ENCODE assay signal across 27 cellular contexts in the genomic region with DNA sequence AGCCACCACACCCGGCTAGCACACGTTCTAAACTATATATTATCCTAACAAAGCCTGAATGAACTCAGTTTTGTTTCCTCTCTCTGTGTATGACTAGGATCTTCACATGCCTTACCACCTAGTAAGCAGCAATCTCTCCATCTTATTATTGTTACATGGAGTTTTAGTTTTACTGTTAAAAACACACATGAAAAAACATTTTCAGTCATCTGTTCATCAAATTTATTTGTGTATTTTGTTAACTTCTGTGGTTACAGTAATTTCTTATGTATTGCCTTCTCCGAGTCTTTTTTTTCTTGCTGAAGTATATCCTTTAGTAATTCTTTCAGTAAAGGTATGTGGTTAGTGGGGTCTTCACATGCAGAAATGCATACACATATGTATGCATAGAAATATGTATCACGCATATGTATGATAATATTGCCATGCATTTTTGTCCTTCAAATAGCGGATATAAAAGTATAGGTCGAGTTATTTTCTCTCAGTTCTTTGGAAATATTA. TPM values are rescaled to one million over a fixed set of nuclear protein-coding genes. Genes with fewer than 3 reads are reported as not detected.
A peak's percentile ranks its signal among the peaks of the same experiment; 100 is the strongest.
DNase-seq lines count a peak whose midpoint lies in the region; ATAC-seq and TF ChIP-seq lines count a peak whose summit lies in the region.
"Had no signal": no experiment of that assay in that cellular context is flagged by ENCODE, and none has a peak within 500 bp of the region (broad histone marks: within the 10 kb centered on the region; RNA-seq: fewer than 3 reads in every experiment).

No MANE protein-coding gene starts in this region.

- H3F3A ChIP-seq in GM23248 (ENCODE audit: insufficient read depth): peaks cover 32% of the 10 kb centered on the region

- H3K27ac ChIP-seq in BLaER1 treated with 17β-estradiol and CSF1 and Interleukin-3, amounts not matched to agents 10 nM and 100 nM: no peak overlapping the region
- H3K27ac ChIP-seq in GM23248 (no peak overlapping the region), lower lobe of right lung (no peak overlapping the region)
- H3K27ac ChIP-seq: cardiac muscle cell, HL-60, neutrophil, RWPE1, stomach, tibial artery had no signal

- H3K4me1 ChIP-seq in BLaER1 treated with 17β-estradiol and CSF1 and Interleukin-3, amounts not matched to agents 10 nM and 100 nM: peaks cover 25 to 38% (median 32%) of the 10 kb centered on the region in 10 experiments
- H3K4me1 ChIP-seq in GM23248 (ENCODE audit: insufficient read depth) (peaks cover 30% of the 10 kb centered on the region), lower lobe of right lung (peaks cover 12% of the 10 kb centered on the region)

- intact Hi-C loops in activated T-helper 2 cell treated with anti-CD3 and anti-CD28 coated beads, Interferon-gamma antibody, Interleukin-2, Interleukin-4, amounts not matched to agents 10 μg/mL and 5 μg/mL and 100 μg/mL, durations not matched to agents 14 hours and 24 hours and 36 hours (cut with micrococcal nuclease): loop anchor here (5.0 kb wide), 2 partner anchors 118 to 658 kb away; a partner anchor contains a TSS
- intact Hi-C loops in lower lobe of right lung (cut with DNase I): no loop called here

- no peaks in the 10 kb centered on the region for H3K9me3 Mint-ChIP-seq in activated T-helper 2 cell treated with anti-CD3 and anti-CD28 coated beads, Interferon-gamma antibody, Interleukin-2, Interleukin-4, amounts not matched to agents 10 μg/mL and 5 μg/mL and 100 μg/mL, durations not matched to agents 14 hours and 24 hours and 36 hours
- H3K9me3 Mint-ChIP-seq in natural killer cell treated with Interleukin-12 subunit alpha and Interleukin-12 subunit beta and Interleukin-15 and Interleukin-18, amount 100 ng/mL, for 72 hours: no peaks in the 10 kb centered on the region
- H3K9me3 Mint-ChIP-seq: activated CD4-positive, alpha-beta memory T cell treated with anti-CD3 and anti-CD28 coated beads, Interleukin-2, amount 10 ng/mL, durations not matched to agents 7 days and 5 days; T-helper 2 cell treated with Interferon-gamma antibody and Interleukin-4, amounts not matched to agents 5 μg/mL and 100 μg/mL, for 36 hours had no signal

- no peak for ATAC-seq in natural killer cell treated with Interleukin-12 subunit alpha and Interleukin-12 subunit beta and Interleukin-15 and Interleukin-18, amount 100 ng/mL, for 72 hours
- no peak for ATAC-seq in lower lobe of right lung
- ATAC-seq: mucosa of descending colon had no signal

- in situ Hi-C loops in GM23248 (cut with MboI): no loop called here

- H3K36me3 ChIP-seq in BLaER1 treated with 17β-estradiol and CSF1 and Interleukin-3, amounts not matched to agents 10 nM and 100 nM: peaks cover 0 to 4% (median 0%) of the 10 kb centered on the region in 11 experiments; a peak in 2 of 22 replicates
- H3K36me3 ChIP-seq in GM23248 (ENCODE audit: low read depth): no peaks in the 10 kb centered on the region
- peaks cover under 1% of the 10 kb centered on the region for H3K36me3 ChIP-seq in lower lobe of right lung
- H3K36me3 ChIP-seq: cardiac muscle cell, prostate gland, tibial artery had no signal

- DNase-seq in GM23248 (peak; percentile 51), lower lobe of right lung (no peak), A172 (ENCODE audit: low spot score) (no peak), NCI-H524 (lab: John Stamatoyannopoulos, UW) (no peak)
- no peak for DNase-seq in activated T-helper 2 cell treated with anti-CD3 and anti-CD28 coated beads, Interferon-gamma antibody, Interleukin-2, Interleukin-4, amounts not matched to agents 10 μg/mL and 5 μg/mL and 100 μg/mL, durations not matched to agents 14 hours and 24 hours and 36 hours (ENCODE audit: low spot score)
- no peak for DNase-seq in natural killer cell treated with Interleukin-12 subunit alpha and Interleukin-12 subunit beta and Interleukin-15 and Interleukin-18, amount 100 ng/mL, for 72 hours (ENCODE audit: low spot score)
- DNase-seq: activated CD4-positive, alpha-beta memory T cell treated with anti-CD3 and anti-CD28 coated beads, Interleukin-2, amount 10 ng/mL, durations not matched to agents 7 days and 5 days; activated naive CD4-positive, alpha-beta T cell; activated T-cell treated with anti-CD3 and anti-CD28 coated beads for 4 hours; amygdala; cortex of kidney; DMS79; H7; NCI-H1048; NCI-H187; NCI-H748 treated with DMSO at 0.1 percent for 48 hours; stimulated activated CD4-positive, alpha-beta T cell treated with anti-CD3 and anti-CD28 coated beads, Interleukin-15, amount 100 ng/mL, for 24 hours; stomach; tibial artery had no signal

- no peak overlapping the region for H3K27ac Mint-ChIP-seq in activated T-helper 2 cell treated with anti-CD3 and anti-CD28 coated beads, Interferon-gamma antibody, Interleukin-2, Interleukin-4, amounts not matched to agents 10 μg/mL and 5 μg/mL and 100 μg/mL, durations not matched to agents 14 hours and 24 hours and 36 hours
- H3K27ac Mint-ChIP-seq in natural killer cell treated with Interleukin-12 subunit alpha and Interleukin-12 subunit beta and Interleukin-15 and Interleukin-18, amount 100 ng/mL, for 72 hours: peak overlapping the region in 1 of 2 donors; percentile 90
- H3K27ac Mint-ChIP-seq: activated CD4-positive, alpha-beta memory T cell treated with anti-CD3 and anti-CD28 coated beads, Interleukin-2, amount 10 ng/mL, durations not matched to agents 7 days and 5 days; T-helper 2 cell treated with Interferon-gamma antibody and Interleukin-4, amounts not matched to agents 5 μg/mL and 100 μg/mL, for 36 hours had no signal

- H3K9ac ChIP-seq in BLaER1 treated with 17β-estradiol and CSF1 and Interleukin-3, amounts not matched to agents 10 nM and 100 nM: peak overlapping the region in 1 of 11 experiments; percentile 43; a peak in 2 of 22 replicates
- no peak overlapping the region for H3K9ac ChIP-seq in GM23248

- H3K79me2 ChIP-seq in GM23248 (ENCODE audit: insufficient read depth): no peaks in the 10 kb centered on the region

- H2AFZ ChIP-seq in GM23248: no peak overlapping the region

- H3K36me3 Mint-ChIP-seq in activated T-helper 2 cell treated with anti-CD3 and anti-CD28 coated beads, Interferon-gamma antibody, Interleukin-2, Interleukin-4, amounts not matched to agents 10 μg/mL and 5 μg/mL and 100 μg/mL, durations not matched to agents 14 hours and 24 hours and 36 hours (ENCODE audit: low read depth): no peaks in the 10 kb centered on the region
- H3K36me3 Mint-ChIP-seq in natural killer cell treated with Interleukin-12 subunit alpha and Interleukin-12 subunit beta and Interleukin-15 and Interleukin-18, amount 100 ng/mL, for 72 hours: no peaks in the 10 kb centered on the region

- H3K9me3 ChIP-seq in BLaER1 treated with 17β-estradiol and CSF1 and Interleukin-3, amounts not matched to agents 10 nM and 100 nM (replicated peaks in 1 of 11): no peaks in the 10 kb centered on the region
- H3K9me3 ChIP-seq in GM23248 (ENCODE audit: low read depth): no peaks in the 10 kb centered on the region
- no peaks in the 10 kb centered on the region for H3K9me3 ChIP-seq in lower lobe of right lung
- H3K9me3 ChIP-seq: mucosa of descending colon, neutrophil, prostate gland, stomach, tibial artery had no signal

- 85 to 88% methylated on average over 6 of the region's 6 CpGs for WGBS in GM23248 (ENCODE audit: low coverage in 1 of 2, low lambda C conversion rate in 2 of 2, missing lambda C conversion rate in 2 of 2), 2 experiments

- H3K4me2 ChIP-seq in BLaER1 treated with 17β-estradiol and CSF1 and Interleukin-3, amounts not matched to agents 10 nM and 100 nM: peak overlapping the region; percentile 85 to 99 (median 96); a peak in 20 of 22 replicates
- H3K4me2 ChIP-seq in GM23248 (ENCODE audit: unreplicated experiment): peak overlapping the region; percentile 73

- no peak for TF ChIP-seq CTCF in lower lobe of right lung (IDR thresholded peaks at IDR 0.05)

- H3K9me2 ChIP-seq in GM23248 (ENCODE audit: insufficient read depth): no peaks in the 10 kb centered on the region

- peaks cover 13% of the 10 kb centered on the region for H3K4me1 Mint-ChIP-seq in activated T-helper 2 cell treated with anti-CD3 and anti-CD28 coated beads, Interferon-gamma antibody, Interleukin-2, Interleukin-4, amounts not matched to agents 10 μg/mL and 5 μg/mL and 100 μg/mL, durations not matched to agents 14 hours and 24 hours and 36 hours (ENCODE audit: low read depth)
- peaks cover 5 to 20% of the 10 kb centered on the region in 2 donors for H3K4me1 Mint-ChIP-seq in natural killer cell treated with Interleukin-12 subunit alpha and Interleukin-12 subunit beta and Interleukin-15 and Interleukin-18, amount 100 ng/mL, for 72 hours (ENCODE audit: low read depth in 2 of 2)

- peak overlapping the region in 1 of 10 experiments; percentile 57; a peak in 1 of 20 replicates for H3K4me3 ChIP-seq in BLaER1 treated with 17β-estradiol and CSF1 and Interleukin-3, amounts not matched to agents 10 nM and 100 nM
- H3K4me3 ChIP-seq in GM23248 (no peak overlapping the region; the same call in 1 of the 2 replicates), lower lobe of right lung (no peak overlapping the region)
- H3K4me3 ChIP-seq: mucosa of descending colon, prostate gland, stomach, tibial artery had no signal

- H3K27me3 ChIP-seq in BLaER1 treated with 17β-estradiol and CSF1 and Interleukin-3, amounts not matched to agents 10 nM and 100 nM: peaks cover 0 to 6% (median 0%) of the 10 kb centered on the region in 11 experiments; a peak in 1 of 22 replicates
- 0 out of 2 replicates have a peak, but pooled peaks cover under 1% of the 10 kb centered on the region for H3K27me3 ChIP-seq in GM23248 (replicated peaks; ENCODE audit: insufficient read depth)
- no peaks in the 10 kb centered on the region for H3K27me3 ChIP-seq in lower lobe of right lung (ENCODE audit: low read depth)
- H3K27me3 ChIP-seq: cardiac muscle cell, stomach, tibial artery had no signal

- peak overlapping the region; percentile 84 for H3K4me3 Mint-ChIP-seq in activated T-helper 2 cell treated with anti-CD3 and anti-CD28 coated beads, Interferon-gamma antibody, Interleukin-2, Interleukin-4, amounts not matched to agents 10 μg/mL and 5 μg/mL and 100 μg/mL, durations not matched to agents 14 hours and 24 hours and 36 hours (ENCODE audit: low read depth)
- H3K4me3 Mint-ChIP-seq in natural killer cell treated with Interleukin-12 subunit alpha and Interleukin-12 subunit beta and Interleukin-15 and Interleukin-18, amount 100 ng/mL, for 72 hours: peak overlapping the region; percentile 88
- H3K4me3 Mint-ChIP-seq: activated CD4-positive, alpha-beta memory T cell treated with anti-CD3 and anti-CD28 coated beads, Interleukin-2, amount 10 ng/mL, durations not matched to agents 7 days and 5 days had no signal

- peaks cover 19% of the 10 kb centered on the region for H3K27me3 Mint-ChIP-seq in activated T-helper 2 cell treated with anti-CD3 and anti-CD28 coated beads, Interferon-gamma antibody, Interleukin-2, Interleukin-4, amounts not matched to agents 10 μg/mL and 5 μg/mL and 100 μg/mL, durations not matched to agents 14 hours and 24 hours and 36 hours (ENCODE audit: low read depth)
- no peaks in the 10 kb centered on the region for H3K27me3 Mint-ChIP-seq in natural killer cell treated with Interleukin-12 subunit alpha and Interleukin-12 subunit beta and Interleukin-15 and Interleukin-18, amount 100 ng/mL, for 72 hours

- peaks cover 0 to 46% (median 9%) of the 10 kb centered on the region in 11 experiments; a peak in 12 of 22 replicates for H4K20me1 ChIP-seq in BLaER1 treated with 17β-estradiol and CSF1 and Interleukin-3, amounts not matched to agents 10 nM and 100 nM
- no peaks in the 10 kb centered on the region for H4K20me1 ChIP-seq in GM23248 (ENCODE audit: insufficient read depth)

RNA-seq across cellular contexts. Expression of a gene that starts 31.4 kb away (rescaled TPM):
- 0.22 and 0.38 TPM in 2 replicates for total RNA-seq in GM23248 (2014; rRNA removed; shearing (Covaris generic))
- 2.6 TPM in 2 replicates for polyA plus RNA-seq in GM23248 (2016; fragmentation: Nextera tagmentation; extraction: Ambion mirVana)
- 3.5 and 4.3 TPM in 2 replicates for total RNA-seq in activated T-helper 2 cell treated with anti-CD3 and anti-CD28 coated beads, Interferon-gamma antibody, Interleukin-2, Interleukin-4, amounts not matched to agents 10 μg/mL and 5 μg/mL and 100 μg/mL, durations not matched to agents 14 hours and 24 hours and 36 hours
- total RNA-seq in natural killer cell treated with Interleukin-12 subunit alpha and Interleukin-12 subunit beta and Interleukin-15 and Interleukin-18, amount 100 ng/mL, for 72 hours: 1 to 10 TPM; 2.8 to 7.1 TPM
- 1.3 TPM for total RNA-seq in lower lobe of right lung
- 0.03 and 0.72 TPM in 2 replicates for total RNA-seq in A172 (2014; rRNA removed; shearing (Covaris generic))
